Comparison of ENCODE assay signal across 9 cellular contexts in the genomic region with DNA sequence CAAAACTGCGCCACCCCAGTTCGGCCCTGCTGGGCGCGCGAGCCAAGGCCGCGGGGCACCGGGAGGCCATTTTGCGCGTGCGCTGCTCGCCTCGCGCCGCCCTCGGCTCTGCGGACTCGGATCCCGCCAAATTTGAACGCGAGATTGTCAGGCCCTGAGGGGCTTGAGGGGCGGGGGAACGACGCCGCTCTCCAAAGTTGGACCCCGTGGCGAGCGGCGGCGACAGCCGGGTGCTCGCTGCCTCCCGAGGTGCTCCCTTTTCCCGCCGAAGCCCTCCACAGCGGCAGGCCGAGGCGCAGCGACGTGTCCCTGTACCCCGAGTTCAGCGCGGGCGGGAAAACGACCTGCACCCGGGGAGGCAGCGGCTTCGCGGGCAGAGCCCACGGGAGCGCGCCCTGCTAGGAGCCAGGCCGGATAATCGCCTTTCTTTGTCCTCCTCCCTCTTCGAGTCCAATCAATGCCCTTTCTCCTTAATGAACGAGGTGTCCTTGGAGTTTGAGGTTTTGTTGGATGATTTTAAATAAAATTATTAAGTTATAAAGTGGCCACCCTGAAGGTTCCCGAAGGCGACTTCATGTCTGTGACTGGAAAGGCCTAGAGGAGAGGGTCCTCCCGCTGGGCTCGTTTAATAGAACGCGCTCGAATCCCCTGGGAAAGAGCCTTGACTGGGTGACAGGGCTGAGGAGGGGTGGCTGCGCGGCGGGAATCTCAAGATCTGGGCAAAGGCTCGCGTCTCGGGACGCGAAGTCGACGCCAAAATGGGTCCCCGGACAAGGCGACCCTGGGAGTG. TPM values are rescaled to one million over a fixed set of nuclear protein-coding genes. Genes with fewer than 3 reads are reported as not detected.
A peak's percentile ranks its signal among the peaks of the same experiment; 100 is the strongest.
DNase-seq lines count a peak whose midpoint lies in the region; ATAC-seq and TF ChIP-seq lines count a peak whose summit lies in the region.
"Had no signal": no experiment of that assay in that cellular context is flagged by ENCODE, and none has a peak within 500 bp of the region (broad histone marks: within the 10 kb centered on the region; RNA-seq: fewer than 3 reads in every experiment).

No MANE protein-coding gene starts in this region.

- H3K27ac Mint-ChIP-seq in T-helper 17 cell, result peak overlapping the region; percentile 93
- H3K27ac Mint-ChIP-seq in neural crest cell (ENCODE audit: unreplicated experiment), result no peak overlapping the region

- TF ChIP-seq CTCF in fibroblast of mammary gland (conservative IDR thresholded peaks at IDR 0.05; ENCODE audit: control insufficient read depth, insufficient read depth, low read depth, low read length) (no peak), neural crest cell (conservative IDR thresholded peaks at IDR 0.05) (no peak)

- peak overlapping the region; percentile 87 for H3K4me3 Mint-ChIP-seq in T-helper 17 cell
- H3K4me3 Mint-ChIP-seq in neural crest cell, result peak overlapping the region; percentile 85

- H3K4me1 Mint-ChIP-seq in T-helper 17 cell (peaks cover 15% of the 10 kb centered on the region), neural crest cell (peaks cover 13% of the 10 kb centered on the region)

- peaks cover 3% of the 10 kb centered on the region for H3K9me3 Mint-ChIP-seq in neural crest cell

- peak; percentile 11 for DNase-seq in AG20443 (ENCODE audit: low spot score)
- DNase-seq in T-helper 17 cell, result no peak
- no peak for DNase-seq in fibroblast of mammary gland (ENCODE audit: low read depth)
- DNase-seq in neural crest cell (ENCODE audit: low read depth, low spot score), result no peak
- DNase-seq in DMS 273 treated with DMSO at 0.1 percent for 48 hours (lab: John Stamatoyannopoulos, UW), result no peak
- no peak for DNase-seq in HPDE6-E6E7 (ENCODE audit: extremely low spot score)
- DNase-seq in COLO668 (lab: John Stamatoyannopoulos, UW; ENCODE audit: unreplicated experiment), result no peak
- DNase-seq: NCI-H2107 had no signal

- ATAC-seq in T-helper 17 cell, result no peak
- no peak for ATAC-seq in GM19351 (IDR thresholded peaks at IDR 0.05; ENCODE audit: unreplicated experiment)

- no peaks in the 10 kb centered on the region for H3K9me3 ChIP-seq in T-helper 17 cell (ENCODE audit: control insufficient read depth, low read length, poor library complexity, severe bottlenecking)

- peaks cover 23% of the 10 kb centered on the region for H3K27me3 Mint-ChIP-seq in T-helper 17 cell
- peaks cover 90% of the 10 kb centered on the region for H3K27me3 Mint-ChIP-seq in neural crest cell (ENCODE audit: low read depth)

- H3K36me3 Mint-ChIP-seq in T-helper 17 cell (ENCODE audit: low read depth) (no peaks in the 10 kb centered on the region), neural crest cell (ENCODE audit: low read depth) (peaks cover 14% of the 10 kb centered on the region)

- H3K4me3 ChIP-seq in fibroblast of mammary gland (ENCODE audit: control insufficient read depth, low read depth, low read length), result peak overlapping the region; percentile 40

RNA-seq across cellular contexts. Expression of a gene that starts 10.7 kb away (rescaled TPM):
- total RNA-seq in T-helper 17 cell, result not detected
- 1.5 and 1.6 TPM in 2 replicates for total RNA-seq in neural crest cell

RNA-seq across cellular contexts. Expression of a gene that starts 13.7 kb away (rescaled TPM):
- 10 to 100 TPM; 53.5 to 72.4 TPM for total RNA-seq in T-helper 17 cell
- total RNA-seq in neural crest cell, result 46.4 and 49.9 TPM in 2 replicates

RNA-seq across cellular contexts. Expression of a gene that starts 18.4 kb away (rescaled TPM):
- total RNA-seq in T-helper 17 cell (10 to 100 TPM; 35.0 to 37.3 TPM), neural crest cell (31.1 and 35.1 TPM in 2 replicates)
